ENCODE assay signal across 1 cellular context in the genomic region with DNA sequence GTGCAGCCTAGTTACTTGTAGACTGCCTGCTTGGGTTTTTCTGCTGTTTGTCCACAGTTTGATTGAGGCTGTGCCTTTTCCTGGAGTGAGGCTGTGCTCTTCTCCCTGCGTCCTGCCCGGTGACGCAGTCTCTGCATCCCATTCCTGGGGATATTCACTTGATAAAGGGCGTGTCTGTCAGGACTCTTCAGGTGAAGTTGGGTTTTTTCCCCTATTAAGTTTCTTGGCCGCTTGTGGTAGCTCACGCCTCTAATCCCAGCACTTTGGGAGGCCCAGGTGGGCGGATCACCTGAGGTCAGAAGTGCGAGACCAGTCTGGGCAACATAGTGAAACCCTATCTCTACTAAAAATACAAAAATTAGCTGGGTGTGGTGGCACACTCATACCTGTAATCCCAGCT.
TF ChIP-seq lines count a peak whose summit lies in the region.

No MANE protein-coding gene starts in this region.

TF ChIP-seq in H1, 55 proteins besides CTCF, POLR2A, EP300 and RAD21:
- TF ChIP-seq GABPA (IDR thresholded peaks at IDR 0.05; ENCODE audit: borderline replicate concordance, insufficient read depth, low read length) (no peak), ASH2L (IDR thresholded peaks at IDR 0.05; ENCODE audit: low read length) (no peak), GTF2F1 (IDR thresholded peaks at IDR 0.05; ENCODE audit: borderline replicate concordance, low read depth, low read length) (no peak), SAP30 (IDR thresholded peaks at IDR 0.05; ENCODE audit: insufficient read depth, insufficient replicate concordance, low read length) (no peak)
- TF ChIP-seq, protein P1, sequence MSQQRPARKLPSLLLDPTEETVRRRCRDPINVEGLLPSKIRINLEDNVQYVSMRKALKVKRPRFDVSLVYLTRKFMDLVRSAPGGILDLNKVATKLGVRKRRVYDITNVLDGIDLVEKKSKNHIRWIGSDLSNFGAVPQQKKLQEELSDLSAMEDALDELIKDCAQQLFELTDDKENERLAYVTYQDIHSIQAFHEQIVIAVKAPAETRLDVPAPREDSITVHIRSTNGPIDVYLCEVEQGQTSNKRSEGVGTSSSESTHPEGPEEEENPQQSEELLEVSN (IDR thresholded peaks at IDR 0.05), result no peak
